ENCODE assay signal across 14 cellular contexts in the genomic region with DNA sequence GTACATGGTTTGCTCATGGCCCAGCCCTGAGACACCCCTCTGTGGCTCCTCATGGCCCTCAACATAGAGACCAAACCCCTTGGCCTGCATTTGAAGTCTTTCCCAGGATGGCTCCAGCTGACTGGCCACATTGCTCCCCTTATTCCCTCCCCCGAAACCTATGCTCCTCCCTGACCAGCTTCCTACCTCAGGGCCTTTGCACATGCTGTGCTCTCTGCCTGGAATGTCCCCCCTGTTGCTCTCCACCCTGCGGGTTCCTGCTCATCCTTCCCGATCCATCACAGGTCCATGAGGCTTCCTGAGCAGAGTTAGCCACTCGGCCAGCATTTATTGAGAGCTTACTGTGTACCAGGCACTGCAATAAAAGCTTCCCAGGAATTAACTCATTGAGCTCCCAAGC.
"Had no signal": no experiment of that assay in that cellular context is flagged by ENCODE, and none has a peak within 500 bp of the region (broad histone marks: within the 10 kb centered on the region; RNA-seq: fewer than 3 reads in every experiment).

No MANE protein-coding gene starts in this region.

- H3K27ac ChIP-seq: foreskin keratinocyte had no signal

- H3K9me3 ChIP-seq: mucosa of descending colon had no signal

- ATAC-seq: activated CD8-positive, alpha-beta memory T cell treated with anti-CD3 and anti-CD28 coated beads, Interleukin-2, amount 10 ng/mL, durations not matched to agents 7 days and 5 days; foreskin keratinocyte; naive thymus-derived CD8-positive, alpha-beta T cell; right cardiac atrium; stimulated activated naive CD8-positive, alpha-beta T cell treated with anti-CD3 and anti-CD28 coated beads, Interleukin-15, Interleukin-2, amounts not matched to agents 100 U/mL and 50 U/mL, for 24 hours had no signal

- H3K4me2 ChIP-seq: smooth muscle cell had no signal

- H3K4me1 ChIP-seq: foreskin keratinocyte had no signal

- DNase-seq: activated CD4-positive, alpha-beta memory T cell treated with anti-CD3 and anti-CD28 coated beads for 36 hours; activated CD4-positive, alpha-beta T cell treated with anti-CD3 and anti-CD28 coated beads for 1 hour; activated CD8-positive, alpha-beta memory T cell treated with anti-CD3 and anti-CD28 coated beads, Interleukin-2, amount 10 ng/mL, durations not matched to agents 7 days and 5 days; activated gamma-delta T cell; activated naive CD8-positive, alpha-beta T cell treated with anti-CD3 and anti-CD28 coated beads for 36 hours; activated T-cell treated with anti-CD3 and anti-CD28 coated beads, Interleukin-2, amount 50 U/mL, for 1 hour; amygdala; effector memory CD4-positive, alpha-beta T cell; foreskin keratinocyte; naive thymus-derived CD8-positive, alpha-beta T cell; stimulated activated naive CD8-positive, alpha-beta T cell treated with anti-CD3 and anti-CD28 coated beads, Interleukin-15, Interleukin-2, amounts not matched to agents 100 U/mL and 50 U/mL, for 24 hours had no signal

- H3K4me3 ChIP-seq: mucosa of descending colon, smooth muscle cell had no signal

- H3K27me3 ChIP-seq: foreskin keratinocyte had no signal
